8 cellular contexts compared by ENCODE assay signal in genomic region chr2:127220102-127220806, GRCh38. TPM values are rescaled to one million over a fixed set of nuclear protein-coding genes. Genes with fewer than 3 reads are reported as not detected.
DNase-seq lines count a peak whose midpoint lies in the region; FAIRE-seq and TF ChIP-seq lines count a peak whose summit lies in the region.

Gene CYP27C1, minus strand, starts transcription at chr2:127220299. Its CDS starts 29 bp downstream, at chr2:127220270.

- no peaks in the 10 kb centered on the region for H3K27me3 Mint-ChIP-seq in osteocyte (ENCODE audit: unreplicated experiment)

- no peaks in the 10 kb centered on the region for H3K9me3 ChIP-seq in SK-N-MC (ENCODE audit: low read depth, low read length)

- peak within 1 kb of the TSS; percentile 96 for H3K4me3 Mint-ChIP-seq in osteocyte (ENCODE audit: unreplicated experiment)

- peak within 1 kb of the TSS; percentile 84 for H3K9ac ChIP-seq in SK-N-MC (ENCODE audit: insufficient read length)

- no peak for FAIRE-seq in RCC 7860 (lab: Jason Lieb, UNC)

- peaks cover 62% of the 10 kb centered on the region for H3K4me1 Mint-ChIP-seq in osteocyte (ENCODE audit: unreplicated experiment)

- H3K27ac ChIP-seq in SK-N-MC, result peak within 1 kb of the TSS; percentile 75

- H3K4me3 ChIP-seq in GM08714 (ENCODE audit: low read length) (peak within 1 kb of the TSS; percentile 50; the same call in 1 of the 2 replicates), SK-N-MC (peak within 1 kb of the TSS; percentile 96), fibroblast of pulmonary artery (replicated peaks; ENCODE audit: low read depth, low read length) (peak within 1 kb of the TSS; percentile 38)

- DNase-seq in SK-N-MC (ENCODE audit: low read depth, low spot score), result no peak
- DNase-seq in fibroblast of pulmonary artery (ENCODE audit: low read depth), result no peak
- no peak for DNase-seq in osteocyte (ENCODE audit: extremely low spot score, unreplicated experiment)
- DNase-seq in cerebellar cortex (ENCODE audit: low spot score), result no peak
- no peak for DNase-seq in NCI-H526 treated with DMSO at 0.1 percent for 48 hours (lab: John Stamatoyannopoulos, UW)
- DNase-seq in activated effector memory CD4-positive, alpha-beta T cell treated with Interleukin-2 at 50 U/mL for 16 hours, result no peak
- no peak for DNase-seq in RCC 7860 (ENCODE audit: low spot score)

- 0 out of 2 replicates have a peak, but pooled peaks cover 3% of the 10 kb centered on the region for H3K36me3 ChIP-seq in SK-N-MC (ENCODE audit: insufficient read depth, low read length)

- peak within 1 kb of the TSS; percentile 98 for H3K27ac Mint-ChIP-seq in osteocyte (ENCODE audit: unreplicated experiment)

- peaks cover 2% of the 10 kb centered on the region for H3K36me3 Mint-ChIP-seq in osteocyte (ENCODE audit: unreplicated experiment)

- peaks cover 6% of the 10 kb centered on the region for H3K9me3 Mint-ChIP-seq in osteocyte (ENCODE audit: unreplicated experiment)

- TF ChIP-seq CTCF in fibroblast of pulmonary artery (IDR thresholded peaks at IDR 0.05; ENCODE audit: low read length, missing control alignments) (no peak), osteocyte (IDR thresholded peaks at IDR 0.05) (no peak)

RNA-seq across cellular contexts. Expression of gene CYP27C1, which starts in this region (rescaled TPM):
- total RNA-seq in osteocyte, result 21.9 and 24.9 TPM in 2 replicates

Comparison
In these comparisons a context has a peak if more than half of its experiments do, and no peak if none do; other contexts are left out.
1. H3K4me3 ChIP-seq: peak in every context shown above with its lines; median percentile 96 in SK-N-MC; 50 in GM08714; 38 in fibroblast of pulmonary artery.